ENCODE assay signal across 1 cellular context in the genomic region with DNA sequence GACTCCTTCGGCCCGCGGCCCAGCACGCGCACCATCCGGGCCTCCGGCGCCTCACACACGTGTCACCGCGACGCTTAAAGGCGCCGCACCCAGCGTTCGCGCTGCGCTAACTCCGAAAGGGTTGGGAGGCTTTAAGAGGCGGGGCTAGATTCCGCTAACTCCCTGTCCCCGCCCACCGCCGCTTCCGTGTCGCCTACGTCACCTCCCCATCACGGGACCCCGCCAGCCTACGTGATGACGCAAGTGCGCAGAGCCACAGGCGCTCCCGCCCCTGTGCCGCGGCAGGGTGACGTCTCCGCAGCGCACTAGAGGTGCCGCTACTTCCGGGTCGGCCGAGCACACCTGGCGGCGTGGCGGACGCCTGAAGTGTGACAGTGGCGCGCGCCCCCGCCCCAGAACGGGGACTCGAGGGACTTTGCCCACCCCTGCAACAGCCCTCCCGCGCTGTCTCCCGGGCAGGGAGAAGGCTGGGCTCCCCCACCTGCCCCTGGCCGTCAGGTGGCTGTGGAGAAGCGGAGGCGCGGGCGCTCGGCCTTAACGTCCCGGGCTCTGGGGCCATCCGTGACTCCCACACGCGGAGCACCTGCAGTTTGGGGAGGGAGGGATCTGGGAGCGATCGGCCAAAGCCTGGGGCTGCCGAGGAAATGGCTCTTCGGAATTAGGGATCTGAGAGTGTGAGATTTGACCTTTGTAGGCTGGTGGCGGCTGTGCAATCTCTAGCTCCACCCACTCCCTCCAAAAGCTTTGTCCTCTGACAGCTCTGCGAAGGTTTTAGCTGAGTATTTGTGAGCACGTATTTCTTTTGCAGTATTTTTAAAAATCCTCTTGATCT.
A peak's percentile ranks its signal among the peaks of the same experiment; 100 is the strongest.
TF ChIP-seq lines count a peak whose summit lies in the region.

A gene (minus strand): TSS at position 35 of the 832 bp plus-strand sequence. CDS start 4,451 bp downstream, outside the sequence.

TF ChIP-seq in K562, 482 proteins besides CTCF, POLR2A, EP300 and RAD21 (continued from another document and continues in another):
- TF ChIP-seq, protein P1, sequence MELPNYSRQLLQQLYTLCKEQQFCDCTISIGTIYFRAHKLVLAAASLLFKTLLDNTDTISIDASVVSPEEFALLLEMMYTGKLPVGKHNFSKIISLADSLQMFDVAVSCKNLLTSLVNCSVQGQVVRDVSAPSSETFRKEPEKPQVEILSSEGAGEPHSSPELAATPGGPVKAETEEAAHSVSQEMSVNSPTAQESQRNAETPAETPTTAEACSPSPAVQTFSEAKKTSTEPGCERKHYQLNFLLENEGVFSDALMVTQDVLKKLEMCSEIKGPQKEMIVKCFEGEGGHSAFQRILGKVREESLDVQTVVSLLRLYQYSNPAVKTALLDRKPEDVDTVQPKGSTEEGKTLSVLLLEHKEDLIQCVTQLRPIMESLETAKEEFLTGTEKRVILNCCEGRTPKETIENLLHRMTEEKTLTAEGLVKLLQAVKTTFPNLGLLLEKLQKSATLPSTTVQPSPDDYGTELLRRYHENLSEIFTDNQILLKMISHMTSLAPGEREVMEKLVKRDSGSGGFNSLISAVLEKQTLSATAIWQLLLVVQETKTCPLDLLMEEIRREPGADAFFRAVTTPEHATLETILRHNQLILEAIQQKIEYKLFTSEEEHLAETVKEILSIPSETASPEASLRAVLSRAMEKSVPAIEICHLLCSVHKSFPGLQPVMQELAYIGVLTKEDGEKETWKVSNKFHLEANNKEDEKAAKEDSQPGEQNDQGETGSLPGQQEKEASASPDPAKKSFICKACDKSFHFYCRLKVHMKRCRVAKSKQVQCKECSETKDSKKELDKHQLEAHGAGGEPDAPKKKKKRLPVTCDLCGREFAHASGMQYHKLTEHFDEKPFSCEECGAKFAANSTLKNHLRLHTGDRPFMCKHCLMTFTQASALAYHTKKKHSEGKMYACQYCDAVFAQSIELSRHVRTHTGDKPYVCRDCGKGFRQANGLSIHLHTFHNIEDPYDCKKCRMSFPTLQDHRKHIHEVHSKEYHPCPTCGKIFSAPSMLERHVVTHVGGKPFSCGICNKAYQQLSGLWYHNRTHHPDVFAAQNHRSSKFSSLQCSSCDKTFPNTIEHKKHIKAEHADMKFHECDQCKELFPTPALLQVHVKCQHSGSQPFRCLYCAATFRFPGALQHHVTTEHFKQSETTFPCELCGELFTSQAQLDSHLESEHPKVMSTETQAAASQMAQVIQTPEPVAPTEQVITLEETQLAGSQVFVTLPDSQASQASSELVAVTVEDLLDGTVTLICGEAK (IDR thresholded peaks at IDR 0.05): peak; percentile 71
- TF ChIP-seq, protein P1 (CRISPR knock-in tag; IDR thresholded peaks at IDR 0.05): no peak
- TF ChIP-seq XRCC4 (IDR thresholded peaks at IDR 0.05; ENCODE audit: extremely low read depth, insufficient read depth, insufficient read length) (no peak), FUS (optimal IDR thresholded peaks at IDR 0.05; ENCODE audit: low read depth, low read length) (peak; percentile 17), CAMTA2 (CRISPR knock-in tag; conservative IDR thresholded peaks at IDR 0.05) (0 out of 2 replicates have a peak, but pooled peaks have one; percentile 16), U2AF2 (optimal IDR thresholded peaks at IDR 0.05; ENCODE audit: low read depth, low read length) (no peak), KAT8 (IDR thresholded peaks at IDR 0.05; ENCODE audit: low read depth) (no peak), CEBPB (tag; IDR thresholded peaks at IDR 0.05) (peak; percentile 91), PHF8 (IDR thresholded peaks at IDR 0.05; ENCODE audit: borderline replicate concordance, low read length) (peak; percentile 97), CREM (IDR thresholded peaks at IDR 0.05; ENCODE audit: low read depth) (peak; percentile 98), DMBX1 (CRISPR knock-in tag; IDR thresholded peaks at IDR 0.05; ENCODE audit: borderline replicate concordance) (0 out of 2 replicates have a peak, but pooled peaks have one; percentile 28), NR2C2 (CRISPR knock-in tag; IDR thresholded peaks at IDR 0.05) (no peak; the same call in none of the 2 replicates), NR2C2 (tag; IDR thresholded peaks at IDR 0.05) (peak; percentile 93), HNRNPLL (IDR thresholded peaks at IDR 0.05; ENCODE audit: low read depth, low read length, poor library complexity, severe bottlenecking) (peak; percentile 98), TBL1XR1 (IDR thresholded peaks at IDR 0.05; ENCODE audit: low read length in 2 of 2) (peak in 1 of 2 experiments; percentile 83; a peak in 1 of 4 replicates), SNIP1 (IDR thresholded peaks at IDR 0.05; ENCODE audit: low read depth) (no peak), ZNF146 (CRISPR knock-in tag; IDR thresholded peaks at IDR 0.05; ENCODE audit: unreplicated experiment) (no peak)
- TF ChIP-seq, protein P2, sequence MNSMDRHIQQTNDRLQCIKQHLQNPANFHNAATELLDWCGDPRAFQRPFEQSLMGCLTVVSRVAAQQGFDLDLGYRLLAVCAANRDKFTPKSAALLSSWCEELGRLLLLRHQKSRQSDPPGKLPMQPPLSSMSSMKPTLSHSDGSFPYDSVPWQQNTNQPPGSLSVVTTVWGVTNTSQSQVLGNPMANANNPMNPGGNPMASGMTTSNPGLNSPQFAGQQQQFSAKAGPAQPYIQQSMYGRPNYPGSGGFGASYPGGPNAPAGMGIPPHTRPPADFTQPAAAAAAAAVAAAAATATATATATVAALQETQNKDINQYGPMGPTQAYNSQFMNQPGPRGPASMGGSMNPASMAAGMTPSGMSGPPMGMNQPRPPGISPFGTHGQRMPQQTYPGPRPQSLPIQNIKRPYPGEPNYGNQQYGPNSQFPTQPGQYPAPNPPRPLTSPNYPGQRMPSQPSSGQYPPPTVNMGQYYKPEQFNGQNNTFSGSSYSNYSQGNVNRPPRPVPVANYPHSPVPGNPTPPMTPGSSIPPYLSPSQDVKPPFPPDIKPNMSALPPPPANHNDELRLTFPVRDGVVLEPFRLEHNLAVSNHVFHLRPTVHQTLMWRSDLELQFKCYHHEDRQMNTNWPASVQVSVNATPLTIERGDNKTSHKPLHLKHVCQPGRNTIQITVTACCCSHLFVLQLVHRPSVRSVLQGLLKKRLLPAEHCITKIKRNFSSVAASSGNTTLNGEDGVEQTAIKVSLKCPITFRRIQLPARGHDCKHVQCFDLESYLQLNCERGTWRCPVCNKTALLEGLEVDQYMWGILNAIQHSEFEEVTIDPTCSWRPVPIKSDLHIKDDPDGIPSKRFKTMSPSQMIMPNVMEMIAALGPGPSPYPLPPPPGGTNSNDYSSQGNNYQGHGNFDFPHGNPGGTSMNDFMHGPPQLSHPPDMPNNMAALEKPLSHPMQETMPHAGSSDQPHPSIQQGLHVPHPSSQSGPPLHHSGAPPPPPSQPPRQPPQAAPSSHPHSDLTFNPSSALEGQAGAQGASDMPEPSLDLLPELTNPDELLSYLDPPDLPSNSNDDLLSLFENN (IDR thresholded peaks at IDR 0.05; ENCODE audit: low read depth in 2 of 2, low read length in 2 of 2): peak in 1 of 2 experiments; percentile 22; a peak in 1 of 4 replicates
- TF ChIP-seq, protein P3, sequence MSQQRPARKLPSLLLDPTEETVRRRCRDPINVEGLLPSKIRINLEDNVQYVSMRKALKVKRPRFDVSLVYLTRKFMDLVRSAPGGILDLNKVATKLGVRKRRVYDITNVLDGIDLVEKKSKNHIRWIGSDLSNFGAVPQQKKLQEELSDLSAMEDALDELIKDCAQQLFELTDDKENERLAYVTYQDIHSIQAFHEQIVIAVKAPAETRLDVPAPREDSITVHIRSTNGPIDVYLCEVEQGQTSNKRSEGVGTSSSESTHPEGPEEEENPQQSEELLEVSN (IDR thresholded peaks at IDR 0.05; ENCODE audit: borderline replicate concordance in 1 of 2, extremely low read depth in 1 of 2, insufficient read depth in 1 of 2, insufficient read length in 1 of 2, low read depth in 1 of 2, low read length in 1 of 2, poor library complexity in 1 of 2, severe bottlenecking in 1 of 2): peak; percentile 70 to 83
- TF ChIP-seq, protein P4, sequence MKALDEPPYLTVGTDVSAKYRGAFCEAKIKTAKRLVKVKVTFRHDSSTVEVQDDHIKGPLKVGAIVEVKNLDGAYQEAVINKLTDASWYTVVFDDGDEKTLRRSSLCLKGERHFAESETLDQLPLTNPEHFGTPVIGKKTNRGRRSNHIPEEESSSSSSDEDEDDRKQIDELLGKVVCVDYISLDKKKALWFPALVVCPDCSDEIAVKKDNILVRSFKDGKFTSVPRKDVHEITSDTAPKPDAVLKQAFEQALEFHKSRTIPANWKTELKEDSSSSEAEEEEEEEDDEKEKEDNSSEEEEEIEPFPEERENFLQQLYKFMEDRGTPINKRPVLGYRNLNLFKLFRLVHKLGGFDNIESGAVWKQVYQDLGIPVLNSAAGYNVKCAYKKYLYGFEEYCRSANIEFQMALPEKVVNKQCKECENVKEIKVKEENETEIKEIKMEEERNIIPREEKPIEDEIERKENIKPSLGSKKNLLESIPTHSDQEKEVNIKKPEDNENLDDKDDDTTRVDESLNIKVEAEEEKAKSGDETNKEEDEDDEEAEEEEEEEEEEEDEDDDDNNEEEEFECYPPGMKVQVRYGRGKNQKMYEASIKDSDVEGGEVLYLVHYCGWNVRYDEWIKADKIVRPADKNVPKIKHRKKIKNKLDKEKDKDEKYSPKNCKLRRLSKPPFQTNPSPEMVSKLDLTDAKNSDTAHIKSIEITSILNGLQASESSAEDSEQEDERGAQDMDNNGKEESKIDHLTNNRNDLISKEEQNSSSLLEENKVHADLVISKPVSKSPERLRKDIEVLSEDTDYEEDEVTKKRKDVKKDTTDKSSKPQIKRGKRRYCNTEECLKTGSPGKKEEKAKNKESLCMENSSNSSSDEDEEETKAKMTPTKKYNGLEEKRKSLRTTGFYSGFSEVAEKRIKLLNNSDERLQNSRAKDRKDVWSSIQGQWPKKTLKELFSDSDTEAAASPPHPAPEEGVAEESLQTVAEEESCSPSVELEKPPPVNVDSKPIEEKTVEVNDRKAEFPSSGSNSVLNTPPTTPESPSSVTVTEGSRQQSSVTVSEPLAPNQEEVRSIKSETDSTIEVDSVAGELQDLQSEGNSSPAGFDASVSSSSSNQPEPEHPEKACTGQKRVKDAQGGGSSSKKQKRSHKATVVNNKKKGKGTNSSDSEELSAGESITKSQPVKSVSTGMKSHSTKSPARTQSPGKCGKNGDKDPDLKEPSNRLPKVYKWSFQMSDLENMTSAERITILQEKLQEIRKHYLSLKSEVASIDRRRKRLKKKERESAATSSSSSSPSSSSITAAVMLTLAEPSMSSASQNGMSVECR (CRISPR knock-in tag; IDR thresholded peaks at IDR 0.05): peak; percentile 95
- TF ChIP-seq, protein P5, sequence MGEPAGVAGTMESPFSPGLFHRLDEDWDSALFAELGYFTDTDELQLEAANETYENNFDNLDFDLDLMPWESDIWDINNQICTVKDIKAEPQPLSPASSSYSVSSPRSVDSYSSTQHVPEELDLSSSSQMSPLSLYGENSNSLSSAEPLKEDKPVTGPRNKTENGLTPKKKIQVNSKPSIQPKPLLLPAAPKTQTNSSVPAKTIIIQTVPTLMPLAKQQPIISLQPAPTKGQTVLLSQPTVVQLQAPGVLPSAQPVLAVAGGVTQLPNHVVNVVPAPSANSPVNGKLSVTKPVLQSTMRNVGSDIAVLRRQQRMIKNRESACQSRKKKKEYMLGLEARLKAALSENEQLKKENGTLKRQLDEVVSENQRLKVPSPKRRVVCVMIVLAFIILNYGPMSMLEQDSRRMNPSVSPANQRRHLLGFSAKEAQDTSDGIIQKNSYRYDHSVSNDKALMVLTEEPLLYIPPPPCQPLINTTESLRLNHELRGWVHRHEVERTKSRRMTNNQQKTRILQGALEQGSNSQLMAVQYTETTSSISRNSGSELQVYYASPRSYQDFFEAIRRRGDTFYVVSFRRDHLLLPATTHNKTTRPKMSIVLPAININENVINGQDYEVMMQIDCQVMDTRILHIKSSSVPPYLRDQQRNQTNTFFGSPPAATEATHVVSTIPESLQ (CRISPR knock-in tag; IDR thresholded peaks at IDR 0.05): 0 out of 2 replicates have a peak, but pooled peaks have one; percentile 59
- TF ChIP-seq, protein P6, sequence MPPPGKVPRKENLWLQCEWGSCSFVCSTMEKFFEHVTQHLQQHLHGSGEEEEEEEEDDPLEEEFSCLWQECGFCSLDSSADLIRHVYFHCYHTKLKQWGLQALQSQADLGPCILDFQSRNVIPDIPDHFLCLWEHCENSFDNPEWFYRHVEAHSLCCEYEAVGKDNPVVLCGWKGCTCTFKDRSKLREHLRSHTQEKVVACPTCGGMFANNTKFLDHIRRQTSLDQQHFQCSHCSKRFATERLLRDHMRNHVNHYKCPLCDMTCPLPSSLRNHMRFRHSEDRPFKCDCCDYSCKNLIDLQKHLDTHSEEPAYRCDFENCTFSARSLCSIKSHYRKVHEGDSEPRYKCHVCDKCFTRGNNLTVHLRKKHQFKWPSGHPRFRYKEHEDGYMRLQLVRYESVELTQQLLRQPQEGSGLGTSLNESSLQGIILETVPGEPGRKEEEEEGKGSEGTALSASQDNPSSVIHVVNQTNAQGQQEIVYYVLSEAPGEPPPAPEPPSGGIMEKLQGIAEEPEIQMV (tag; conservative IDR thresholded peaks at IDR 0.05; ENCODE audit: low read depth): no peak
- TF ChIP-seq, protein P7, sequence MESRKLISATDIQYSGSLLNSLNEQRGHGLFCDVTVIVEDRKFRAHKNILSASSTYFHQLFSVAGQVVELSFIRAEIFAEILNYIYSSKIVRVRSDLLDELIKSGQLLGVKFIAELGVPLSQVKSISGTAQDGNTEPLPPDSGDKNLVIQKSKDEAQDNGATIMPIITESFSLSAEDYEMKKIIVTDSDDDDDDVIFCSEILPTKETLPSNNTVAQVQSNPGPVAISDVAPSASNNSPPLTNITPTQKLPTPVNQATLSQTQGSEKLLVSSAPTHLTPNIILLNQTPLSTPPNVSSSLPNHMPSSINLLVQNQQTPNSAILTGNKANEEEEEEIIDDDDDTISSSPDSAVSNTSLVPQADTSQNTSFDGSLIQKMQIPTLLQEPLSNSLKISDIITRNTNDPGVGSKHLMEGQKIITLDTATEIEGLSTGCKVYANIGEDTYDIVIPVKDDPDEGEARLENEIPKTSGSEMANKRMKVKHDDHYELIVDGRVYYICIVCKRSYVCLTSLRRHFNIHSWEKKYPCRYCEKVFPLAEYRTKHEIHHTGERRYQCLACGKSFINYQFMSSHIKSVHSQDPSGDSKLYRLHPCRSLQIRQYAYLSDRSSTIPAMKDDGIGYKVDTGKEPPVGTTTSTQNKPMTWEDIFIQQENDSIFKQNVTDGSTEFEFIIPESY (CRISPR knock-in tag; IDR thresholded peaks at IDR 0.05): peak; percentile 66; the same call in 1 of the 2 replicates
